ENCODE assay signal across 33 cellular contexts in the genomic region with DNA sequence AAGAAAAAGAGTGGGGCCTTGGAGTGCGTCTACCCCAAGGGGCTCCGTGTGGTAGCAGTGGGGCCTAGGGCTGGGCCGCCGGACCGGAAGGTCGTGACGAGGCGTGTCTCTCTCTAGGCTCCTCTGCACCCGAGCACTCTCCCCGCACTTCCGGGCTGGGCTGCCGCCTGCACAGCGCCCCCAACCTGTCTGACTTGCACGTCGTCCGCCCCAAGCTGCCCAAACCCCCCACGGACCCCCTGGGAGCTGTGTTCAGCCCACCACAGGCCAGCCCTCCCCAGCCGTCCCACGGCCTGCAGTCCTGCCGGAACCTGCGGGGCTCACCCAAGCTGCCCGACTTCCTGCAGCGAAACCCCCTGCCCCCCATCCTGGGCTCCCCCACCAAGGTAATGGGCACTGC.
"Had no signal": no experiment of that assay in that cellular context is flagged by ENCODE, and none has a peak within 500 bp of the region (broad histone marks: within the 10 kb centered on the region; RNA-seq: fewer than 3 reads in every experiment).

No MANE protein-coding gene starts in this region.

- H3K27ac Mint-ChIP-seq: activated CD4-positive, alpha-beta memory T cell treated with anti-CD3 and anti-CD28 coated beads for 36 hours; activated CD4-positive, alpha-beta T cell treated with anti-CD3 and anti-CD28 coated beads, Interleukin-2, amount 10 ng/mL, durations not matched to agents 24 days and 14 days; activated naive CD4-positive, alpha-beta T cell treated with anti-CD3 and anti-CD28 coated beads for 36 hours; activated naive CD8-positive, alpha-beta T cell treated with anti-CD3 and anti-CD28 coated beads for 36 hours; activated T-helper 1 cell treated with anti-CD3 and anti-CD28 coated beads, Interleukin-12 subunit alpha, Interleukin-12 subunit beta, Interleukin-2, Interleukin-4 antibody, amounts not matched to agents 30 ng/mL and 10 ng/mL and 1 ng/mL, durations not matched to agents 14 hours and 24 hours and 36 hours; nephron; stimulated activated effector memory CD8-positive, alpha-beta T cell treated with anti-CD3 and anti-CD28 coated beads, Interleukin-12 subunit alpha, Interleukin-12 subunit beta, amount 100 ng/mL, for 72 hours; stimulated activated naive CD8-positive, alpha-beta T cell treated with anti-CD3 and anti-CD28 coated beads, Interleukin-15, Interleukin-2, amounts not matched to agents 100 ng/mL and 50 ng/mL, for 24 hours; type B pancreatic cell had no signal

- H3K4me3 Mint-ChIP-seq: activated CD4-positive, alpha-beta memory T cell treated with anti-CD3 and anti-CD28 coated beads for 36 hours; activated CD4-positive, alpha-beta T cell treated with anti-CD3 and anti-CD28 coated beads, Interleukin-2, amount 10 ng/mL, durations not matched to agents 24 days and 14 days; activated naive CD4-positive, alpha-beta T cell treated with anti-CD3 and anti-CD28 coated beads for 36 hours; activated naive CD8-positive, alpha-beta T cell treated with anti-CD3 and anti-CD28 coated beads for 36 hours; activated T-helper 1 cell treated with anti-CD3 and anti-CD28 coated beads, Interleukin-12 subunit alpha, Interleukin-12 subunit beta, Interleukin-2, Interleukin-4 antibody, amounts not matched to agents 30 ng/mL and 10 ng/mL and 1 ng/mL, durations not matched to agents 14 hours and 24 hours and 36 hours; nephron; stimulated activated effector memory CD8-positive, alpha-beta T cell treated with anti-CD3 and anti-CD28 coated beads, Interleukin-12 subunit alpha, Interleukin-12 subunit beta, amount 100 ng/mL, for 72 hours; stimulated activated naive CD8-positive, alpha-beta T cell treated with anti-CD3 and anti-CD28 coated beads, Interleukin-15, Interleukin-2, amounts not matched to agents 100 ng/mL and 50 ng/mL, for 24 hours; type B pancreatic cell had no signal

- FAIRE-seq: colon, endometrium, frontal cortex, kidney, pancreas had no signal

- H3K27me3 ChIP-seq: adrenal gland, body of pancreas, neutrophil, pancreas, vagina had no signal

- H3K4me3 ChIP-seq: adrenal gland, body of pancreas, pancreas, prostate gland, vagina had no signal

- H3K27ac ChIP-seq: body of pancreas, neutrophil, pancreas, prostate gland, vagina, WERI-Rb-1 had no signal

- H3K4me1 ChIP-seq: prostate gland had no signal

- H3K36me3 Mint-ChIP-seq: activated naive CD8-positive, alpha-beta T cell treated with anti-CD3 and anti-CD28 coated beads for 36 hours; type B pancreatic cell had no signal

- H3K9me3 ChIP-seq: adrenal gland, body of pancreas, neutrophil, pancreas, prostate gland, vagina had no signal

- DNase-seq: activated CD4-positive, alpha-beta memory T cell treated with anti-CD3 and anti-CD28 coated beads for 36 hours; activated CD4-positive, alpha-beta T cell treated with anti-CD3 and anti-CD28 coated beads, Interleukin-2, amount 10 ng/mL, durations not matched to agents 24 days and 14 days; activated CD4-positive, CD25-positive, alpha-beta regulatory T cell treated with anti-CD3 and anti-CD28 coated beads, Interleukin-2, amount 50 U/mL, for 72 hours; activated CD8-positive, alpha-beta memory T cell treated with anti-CD3 and anti-CD28 coated beads, Interleukin-2, amount 50 U/mL, for 4 hours; activated effector memory CD4-positive, alpha-beta T cell treated with anti-CD3 and anti-CD28 coated beads, Interleukin-2, amount 50 U/mL, for 16 hours; activated naive CD4-positive, alpha-beta T cell treated with anti-CD3 and anti-CD28 coated beads for 36 hours; activated naive CD8-positive, alpha-beta T cell treated with anti-CD3 and anti-CD28 coated beads for 36 hours; activated T-cell treated with anti-CD3 and anti-CD28 coated beads, Interleukin-2, amount 50 U/mL, for 1 hour; aorta; dermis blood vessel endothelial cell; effector CD4-positive, alpha-beta T cell; kidney; left colon; mammary epithelial cell; retina; stimulated activated CD4-positive, alpha-beta T cell treated with anti-CD3 and anti-CD28 coated beads, Interleukin-4, amount 100 ng/mL, for 1 hour; substantia nigra; T-helper 9 cell; WERI-Rb-1 had no signal

- H3K9me3 Mint-ChIP-seq: activated CD4-positive, alpha-beta memory T cell treated with anti-CD3 and anti-CD28 coated beads for 36 hours; activated CD4-positive, alpha-beta T cell treated with anti-CD3 and anti-CD28 coated beads, Interleukin-2, amount 10 ng/mL, durations not matched to agents 24 days and 14 days; activated naive CD4-positive, alpha-beta T cell treated with anti-CD3 and anti-CD28 coated beads for 36 hours; activated naive CD8-positive, alpha-beta T cell treated with anti-CD3 and anti-CD28 coated beads for 36 hours; activated T-helper 1 cell treated with anti-CD3 and anti-CD28 coated beads, Interleukin-12 subunit alpha, Interleukin-12 subunit beta, Interleukin-2, Interleukin-4 antibody, amounts not matched to agents 30 ng/mL and 10 ng/mL and 1 ng/mL, durations not matched to agents 14 hours and 24 hours and 36 hours; nephron; stimulated activated effector memory CD8-positive, alpha-beta T cell treated with anti-CD3 and anti-CD28 coated beads, Interleukin-12 subunit alpha, Interleukin-12 subunit beta, amount 100 ng/mL, for 72 hours; stimulated activated naive CD8-positive, alpha-beta T cell treated with anti-CD3 and anti-CD28 coated beads, Interleukin-15, Interleukin-2, amounts not matched to agents 100 ng/mL and 50 ng/mL, for 24 hours; type B pancreatic cell had no signal

- H3K4me1 Mint-ChIP-seq: activated CD4-positive, alpha-beta T cell treated with anti-CD3 and anti-CD28 coated beads, Interleukin-2, amount 10 ng/mL, durations not matched to agents 24 days and 14 days; activated naive CD8-positive, alpha-beta T cell treated with anti-CD3 and anti-CD28 coated beads for 36 hours; nephron; stimulated activated effector memory CD8-positive, alpha-beta T cell treated with anti-CD3 and anti-CD28 coated beads, Interleukin-12 subunit alpha, Interleukin-12 subunit beta, amount 100 ng/mL, for 72 hours had no signal

- ATAC-seq: body of pancreas; left colon; pancreas; stimulated activated effector memory CD8-positive, alpha-beta T cell treated with anti-CD3 and anti-CD28 coated beads, Interleukin-12 subunit alpha, Interleukin-12 subunit beta, amount 100 ng/mL, for 72 hours had no signal

- H3K27me3 Mint-ChIP-seq: activated CD4-positive, alpha-beta memory T cell treated with anti-CD3 and anti-CD28 coated beads for 36 hours; activated CD4-positive, alpha-beta T cell treated with anti-CD3 and anti-CD28 coated beads, Interleukin-2, amount 10 ng/mL, durations not matched to agents 24 days and 14 days; activated naive CD8-positive, alpha-beta T cell treated with anti-CD3 and anti-CD28 coated beads for 36 hours; stimulated activated naive CD8-positive, alpha-beta T cell treated with anti-CD3 and anti-CD28 coated beads, Interleukin-15, Interleukin-2, amounts not matched to agents 100 ng/mL and 50 ng/mL, for 24 hours; type B pancreatic cell had no signal
